ENCODE assay signal across 20 cellular contexts in the genomic region with DNA sequence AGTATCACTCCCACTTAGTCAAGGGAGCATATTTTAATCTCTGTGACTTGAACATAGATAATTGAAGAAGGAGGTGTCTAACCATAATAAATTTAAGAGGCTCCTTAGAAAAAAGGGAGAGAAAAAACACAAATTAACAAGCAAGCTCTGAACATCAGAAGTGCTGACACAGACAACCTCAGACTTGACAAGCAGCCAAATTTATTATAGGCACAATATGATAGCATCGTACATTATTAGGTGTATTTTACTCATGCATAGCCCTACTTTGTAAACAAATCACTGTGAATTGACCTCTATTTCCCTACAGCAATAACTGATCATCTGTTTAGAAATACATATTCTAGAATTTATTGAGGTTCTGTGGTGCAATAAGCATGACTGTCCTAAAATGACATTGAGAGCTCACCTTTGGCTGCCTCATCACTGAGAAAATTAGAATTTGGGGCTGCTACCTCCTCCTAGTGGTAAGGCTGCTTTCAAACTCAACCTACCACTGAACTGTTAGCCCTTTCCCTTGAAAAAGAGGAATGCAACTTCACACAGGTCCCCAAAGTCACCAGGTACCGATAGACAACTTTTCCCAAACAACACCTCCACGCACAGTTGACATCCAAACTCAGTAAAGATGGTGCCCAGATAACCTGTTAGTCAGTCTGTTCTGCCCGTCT.
DNase-seq lines count a peak whose midpoint lies in the region; ATAC-seq and TF ChIP-seq lines count a peak whose summit lies in the region.
"Had no signal": no experiment of that assay in that cellular context is flagged by ENCODE, and none has a peak within 500 bp of the region (broad histone marks: within the 10 kb centered on the region; RNA-seq: fewer than 3 reads in every experiment).

No MANE protein-coding gene starts in this region.

- H2AFZ ChIP-seq in neuronal stem cell (ENCODE audit: low read length): no peak overlapping the region
- H2AFZ ChIP-seq: GM23248 had no signal

- no peak overlapping the region for H2AK5ac ChIP-seq in neuronal stem cell (ENCODE audit: low read depth, low read length)

- H2BK5ac ChIP-seq in neuronal stem cell (ENCODE audit: low read length): no peak overlapping the region

- intact Hi-C loops in activated CD4-positive, alpha-beta memory T cell treated with anti-CD3 and anti-CD28 coated beads for 36 hours (cut with micrococcal nuclease): loop anchor here (5.0 to 10.0 kb wide), 2 partner anchors 170 to 1067 kb away; no protein-coding TSS in a partner anchor

- no peak overlapping the region for H3K4me3 Mint-ChIP-seq in stimulated activated naive B cell treated with anti-CD40 and anti-IgM and Interleukin-4, amounts not matched to agents 10 μg/mL and 1 μg/mL and 100 μg/mL, for 72 hours
- H3K4me3 Mint-ChIP-seq in activated CD4-positive, alpha-beta memory T cell treated with anti-CD3 and anti-CD28 coated beads for 36 hours: no peak overlapping the region
- H3K4me3 Mint-ChIP-seq: activated B cell treated with CpG ODN at 0.5 μM for 24 hours; activated T-helper 1 cell treated with anti-CD3 and anti-CD28 coated beads, Interleukin-12 subunit alpha, Interleukin-12 subunit beta, Interleukin-2, Interleukin-4 antibody, amounts not matched to agents 30 ng/mL and 10 ng/mL and 1 ng/mL, durations not matched to agents 14 hours and 24 hours and 36 hours had no signal

- H3K14ac ChIP-seq in neuronal stem cell (ENCODE audit: low read length): no peak overlapping the region

- no peak overlapping the region for H4K91ac ChIP-seq in neuronal stem cell (ENCODE audit: low read depth, low read length, poor library complexity)

- no peaks in the 10 kb centered on the region for H3K4me1 Mint-ChIP-seq in stimulated activated naive B cell treated with anti-CD40 and anti-IgM and Interleukin-4, amounts not matched to agents 10 μg/mL and 1 μg/mL and 100 μg/mL, for 72 hours
- no peaks in the 10 kb centered on the region for H3K4me1 Mint-ChIP-seq in activated CD4-positive, alpha-beta memory T cell treated with anti-CD3 and anti-CD28 coated beads for 36 hours (ENCODE audit: low read depth)

- H3K4me1 ChIP-seq in neuronal stem cell (ENCODE audit: control insufficient read depth in 2 of 2, insufficient read depth in 1 of 2, low read depth in 1 of 2, low read length in 2 of 2): no peaks in the 10 kb centered on the region
- H3K4me1 ChIP-seq: gastroesophageal sphincter had no signal

- H3K27me3 Mint-ChIP-seq in stimulated activated naive B cell treated with anti-CD40 and anti-IgM and Interleukin-4, amounts not matched to agents 10 μg/mL and 1 μg/mL and 100 μg/mL, for 72 hours: peaks cover 5 to 8% of the 10 kb centered on the region in 2 donors
- peaks cover 1% of the 10 kb centered on the region for H3K27me3 Mint-ChIP-seq in activated CD4-positive, alpha-beta memory T cell treated with anti-CD3 and anti-CD28 coated beads for 36 hours

- H2BK12ac ChIP-seq in neuronal stem cell (ENCODE audit: low read length): no peak overlapping the region

- no CpG with 5 or more reads among the region's 4 CpGs for WGBS in neuronal stem cell (ENCODE audit: extremely low coverage in 2 of 2, insufficient read length in 2 of 2, insufficient replicate concordance in 1 of 2), 2 donors

- H3K36me3 Mint-ChIP-seq in stimulated activated naive B cell treated with anti-CD40 and anti-IgM and Interleukin-4, amounts not matched to agents 10 μg/mL and 1 μg/mL and 100 μg/mL, for 72 hours: no peaks in the 10 kb centered on the region
- H3K36me3 Mint-ChIP-seq in activated CD4-positive, alpha-beta memory T cell treated with anti-CD3 and anti-CD28 coated beads for 36 hours: no peaks in the 10 kb centered on the region
- H3K36me3 Mint-ChIP-seq: IgD-negative memory B cell had no signal

- no peaks in the 10 kb centered on the region for H3K79me1 ChIP-seq in neuronal stem cell (ENCODE audit: low read depth, low read length)

- no peak overlapping the region for H3K4ac ChIP-seq in neuronal stem cell (ENCODE audit: low read length)

- no peak overlapping the region for H3K18ac ChIP-seq in neuronal stem cell (ENCODE audit: low read length)

- H3K9me3 Mint-ChIP-seq in stimulated activated naive B cell treated with anti-CD40 and anti-IgM and Interleukin-4, amounts not matched to agents 10 μg/mL and 1 μg/mL and 100 μg/mL, for 72 hours: no peaks in the 10 kb centered on the region
- no peaks in the 10 kb centered on the region for H3K9me3 Mint-ChIP-seq in activated CD4-positive, alpha-beta memory T cell treated with anti-CD3 and anti-CD28 coated beads for 36 hours
- H3K9me3 Mint-ChIP-seq: activated B cell treated with CpG ODN at 0.5 μM for 24 hours; activated T-helper 1 cell treated with anti-CD3 and anti-CD28 coated beads, Interleukin-12 subunit alpha, Interleukin-12 subunit beta, Interleukin-2, Interleukin-4 antibody, amounts not matched to agents 30 ng/mL and 10 ng/mL and 1 ng/mL, durations not matched to agents 14 hours and 24 hours and 36 hours; IgD-negative memory B cell had no signal

- no peaks in the 10 kb centered on the region for H3K9me3 ChIP-seq in neuronal stem cell (replicated peaks in 1 of 2; ENCODE audit: control insufficient read depth in 2 of 2, insufficient read depth in 1 of 2, low read depth in 1 of 2, low read length in 2 of 2)
- H3K9me3 ChIP-seq: gastroesophageal sphincter, thoracic aorta had no signal

- no peak overlapping the region for H2BK120ac ChIP-seq in neuronal stem cell (ENCODE audit: low read depth, low read length)

- H4K8ac ChIP-seq in neuronal stem cell (ENCODE audit: low read depth, low read length): no peak overlapping the region

- H3K4me2 ChIP-seq in neuronal stem cell (ENCODE audit: insufficient read depth, low read length, poor library complexity, severe bottlenecking): no peak overlapping the region

- H3K27ac Mint-ChIP-seq in stimulated activated naive B cell treated with anti-CD40 and anti-IgM and Interleukin-4, amounts not matched to agents 10 μg/mL and 1 μg/mL and 100 μg/mL, for 72 hours: no peak overlapping the region
- no peak overlapping the region for H3K27ac Mint-ChIP-seq in activated CD4-positive, alpha-beta memory T cell treated with anti-CD3 and anti-CD28 coated beads for 36 hours
- H3K27ac Mint-ChIP-seq: activated B cell treated with CpG ODN at 0.5 μM for 24 hours; activated T-helper 1 cell treated with anti-CD3 and anti-CD28 coated beads, Interleukin-12 subunit alpha, Interleukin-12 subunit beta, Interleukin-2, Interleukin-4 antibody, amounts not matched to agents 30 ng/mL and 10 ng/mL and 1 ng/mL, durations not matched to agents 14 hours and 24 hours and 36 hours; IgD-negative memory B cell had no signal

- H3K27me3 ChIP-seq in neuronal stem cell (ENCODE audit: control insufficient read depth in 3 of 3, insufficient read depth in 3 of 3, low read depth in 1 of 3, low read length in 3 of 3): no peaks in the 10 kb centered on the region
- H3K27me3 ChIP-seq: gastroesophageal sphincter had no signal

- peak; percentile 32 for TF ChIP-seq CTCF in GM12873 (IDR thresholded peaks at IDR 0.05; ENCODE audit: insufficient read depth, low read depth, low read length, missing control alignments)
- 0 out of 2 replicates have a peak, but pooled peaks have one; percentile 14 for TF ChIP-seq CTCF in LNCaP clone FGC (IDR thresholded peaks at IDR 0.05; ENCODE audit: control insufficient read depth, extremely low read depth, insufficient read depth)
- TF ChIP-seq CTCF in VCaP (conservative IDR thresholded peaks at IDR 0.05): peak; percentile 39; the same call in 1 of the 2 replicates

- H3K27ac ChIP-seq in VCaP (0 out of 2 replicates have a peak overlapping the region, but pooled peaks have one; percentile 6), neuronal stem cell (replicated peaks; ENCODE audit: low read length) (no peak overlapping the region)
- H3K27ac ChIP-seq: gastroesophageal sphincter, GM23248, thoracic aorta had no signal

- CTCF ChIA-PET in activated CD4-positive, alpha-beta memory T cell treated with anti-CD3 and anti-CD28 coated beads for 36 hours (lab: Charles Lee): interaction anchor here (1.1 to 3.5 kb wide), 4 partner anchors 30 to 105 kb away, joined by 3 to 41 read pairs (median 5); no protein-coding TSS in a partner anchor

- H3K36me3 ChIP-seq in neuronal stem cell (replicated peaks in 1 of 2; ENCODE audit: control insufficient read depth in 2 of 2, insufficient read depth in 2 of 2, low read length in 2 of 2): no peaks in the 10 kb centered on the region
- H3K36me3 ChIP-seq: gastroesophageal sphincter, thoracic aorta had no signal

- H3K4me3 ChIP-seq in LNCaP clone FGC (ENCODE audit: low read depth, low read length) (no peak overlapping the region), neuronal stem cell (ENCODE audit: low read length in 2 of 2) (no peak overlapping the region)
- H3K4me3 ChIP-seq: gastroesophageal sphincter, GM23248, thoracic aorta had no signal

- no peak for ATAC-seq in stimulated activated naive B cell treated with anti-CD40 and anti-IgM and Interleukin-4, amounts not matched to agents 10 μg/mL and 1 μg/mL and 100 μg/mL, for 72 hours (replicated peaks)
- ATAC-seq: gastroesophageal sphincter, left lobe of liver had no signal

- no peak overlapping the region for H2BK15ac ChIP-seq in neuronal stem cell (ENCODE audit: low read length)

- H3K23ac ChIP-seq in neuronal stem cell (ENCODE audit: low read depth, low read length, poor library complexity): no peak overlapping the region

- POLR2A ChIA-PET in activated CD4-positive, alpha-beta memory T cell treated with anti-CD3 and anti-CD28 coated beads for 36 hours (lab: Charles Lee): no interaction called here

- DNase-seq in LNCaP clone FGC (ENCODE audit: low read depth): peak; percentile 14
- DNase-seq in iPS-NIHi7 (ENCODE audit: extremely low spot score): peak; percentile 52
- no peak for DNase-seq in neuronal stem cell (ENCODE audit: low spot score)
- no peak for DNase-seq in central memory CD4-positive, alpha-beta T cell
- no peak for DNase-seq in stimulated activated naive B cell treated with anti-CD40 and anti-IgM and Interleukin-4, amounts not matched to agents 10 μg/mL and 1 μg/mL and 100 μg/mL, for 72 hours
- DNase-seq in activated CD4-positive, alpha-beta memory T cell treated with anti-CD3 and anti-CD28 coated beads for 36 hours: no peak
- DNase-seq: activated B cell treated with CpG ODN at 0.5 μM for 24 hours; activated CD8-positive, alpha-beta memory T cell treated with anti-CD3 and anti-CD28 coated beads for 24 hours; dermis blood vessel endothelial cell; NCI-H1436 treated with DMSO at 0.1 percent for 48 hours; stimulated activated CD4-positive, alpha-beta T cell treated with anti-CD3 and anti-CD28 coated beads, Interleukin-12 subunit alpha, Interleukin-12 subunit beta, amount 100 ng/mL, for 4 hours; T-helper 2 cell had no signal

- no peak overlapping the region for H3K9ac ChIP-seq in neuronal stem cell (ENCODE audit: low read depth, low read length, poor library complexity)
- H3K9ac ChIP-seq: GM23248 had no signal

Comparison
In these comparisons a context has a peak if more than half of its experiments do, and no peak if none do; other contexts are left out.
1. DNase-seq: peak in LNCaP clone FGC (single experiment) and iPS-NIHi7 (single experiment); none in neuronal stem cell (single experiment), central memory CD4-positive, alpha-beta T cell (single experiment), stimulated activated naive B cell treated with anti-CD40 and anti-IgM and Interleukin-4, amounts not matched to agents 10 μg/mL and 1 μg/mL and 100 μg/mL, for 72 hours (single experiment) and activated CD4-positive, alpha-beta memory T cell treated with anti-CD3 and anti-CD28 coated beads for 36 hours (single experiment).
2. Peak in every context shown above with its lines, with median percentiles within 50 percentile points of each other: CTCF ChIP-seq.